8 cellular contexts compared by ENCODE assay signal in genomic region chr17:8991514-8992285, GRCh38. TPM values are rescaled to one million over a fixed set of nuclear protein-coding genes. Genes with fewer than 3 reads are reported as not detected.
DNase-seq lines count a peak whose midpoint lies in the region; ATAC-seq, FAIRE-seq and TF ChIP-seq lines count a peak whose summit lies in the region.

No MANE protein-coding gene starts in this region.

- no peak overlapping the region for H3K27ac ChIP-seq in thyroid gland

- H3K9me3 ChIP-seq in thyroid gland = no peaks in the 10 kb centered on the region

- intact Hi-C loops in thyroid gland (cut with DNase I) = loop anchor here (10.0 kb wide), 1 partner anchor 533 kb away; no protein-coding TSS in a partner anchor

- ATAC-seq in omental fat pad (ENCODE audit: low FRiP score) = no peak
- no peak for ATAC-seq in GM18870 (IDR thresholded peaks at IDR 0.05; ENCODE audit: unreplicated experiment)

- POLR2A ChIA-PET in AG04449 (lab: Yijun Ruan, JAX) = no interaction called here

- H3K4me3 ChIP-seq in AG04449 (ENCODE audit: low read depth, low read length) = no peak overlapping the region
- no peak overlapping the region for H3K4me3 ChIP-seq in fibroblast of pulmonary artery (replicated peaks; ENCODE audit: low read depth, low read length)
- no peak overlapping the region for H3K4me3 ChIP-seq in thyroid gland (replicated peaks in 1 of 3)

- DNase-seq in AG04449 (ENCODE audit: low read depth, low spot score) (no peak), GM12892 (ENCODE audit: insufficient read length) (peak; percentile 42), OCI-M1 (lab: John Stamatoyannopoulos, UW) (peak; percentile 89), fibroblast of pulmonary artery (ENCODE audit: low read depth) (peak; percentile 72), omental fat pad (ENCODE audit: low spot score) (peak; percentile 52), thyroid gland (peak; percentile 54 to 59)
- DNase-seq in activated T-cell treated with anti-CD3 and anti-CD28 coated beads, Interleukin-2, amount 50 U/mL, for 24 hours = peak; percentile 68

- H3K27ac Mint-ChIP-seq in activated T-cell treated with anti-CD3 and anti-CD28 coated beads, Interleukin-2, amount 50 U/mL, for 24 hours = no peak overlapping the region

- TF ChIP-seq POLR2A in GM12892 (IDR thresholded peaks at IDR 0.05; ENCODE audit: low read depth, low read length) (no peak), thyroid gland (IDR thresholded peaks at IDR 0.05) (no peak)

- peak; percentile 64 for TF ChIP-seq CTCF in AG04449 (IDR thresholded peaks at IDR 0.05; ENCODE audit: insufficient read depth, low read length, missing control alignments)
- peak; percentile 85 for TF ChIP-seq CTCF in fibroblast of pulmonary artery (IDR thresholded peaks at IDR 0.05; ENCODE audit: low read length, missing control alignments)
- TF ChIP-seq CTCF in omental fat pad (IDR thresholded peaks at IDR 0.05) = peak in 1 of 3 donors; percentile 26
- TF ChIP-seq CTCF in thyroid gland (IDR thresholded peaks at IDR 0.05) = peak; percentile 28 to 71 (median 56)

- no peak overlapping the region for H3K4me3 Mint-ChIP-seq in activated T-cell treated with anti-CD3 and anti-CD28 coated beads, Interleukin-2, amount 50 U/mL, for 24 hours

- H3K27me3 ChIP-seq in thyroid gland = no peaks in the 10 kb centered on the region

- H3K9me3 Mint-ChIP-seq in activated T-cell treated with anti-CD3 and anti-CD28 coated beads, Interleukin-2, amount 50 U/mL, for 24 hours = peaks cover 6% of the 10 kb centered on the region

- H3K27me3 Mint-ChIP-seq in activated T-cell treated with anti-CD3 and anti-CD28 coated beads, Interleukin-2, amount 50 U/mL, for 24 hours = no peaks in the 10 kb centered on the region

- CTCF ChIA-PET in AG04449 (lab: Yijun Ruan, JAX) = interaction anchor here (0.8 to 7.4 kb wide), 6 partner anchors 35 to 542 kb away, joined by 3 to 113 read pairs (median 4); no protein-coding TSS in a partner anchor

- H3K4me1 ChIP-seq in thyroid gland = no peaks in the 10 kb centered on the region

- H3K36me3 Mint-ChIP-seq in activated T-cell treated with anti-CD3 and anti-CD28 coated beads, Interleukin-2, amount 50 U/mL, for 24 hours (ENCODE audit: low read depth) = no peaks in the 10 kb centered on the region

- H3K36me3 ChIP-seq in thyroid gland = no peaks in the 10 kb centered on the region

- peak; percentile 82 for FAIRE-seq in GM12892 (lab: Jason Lieb, UNC)

- WGBS in thyroid gland, 2 donors = 49 to 57% methylated on average over 9 of the region's 10 CpGs

- peaks cover 9% of the 10 kb centered on the region for H3K4me1 Mint-ChIP-seq in activated T-cell treated with anti-CD3 and anti-CD28 coated beads, Interleukin-2, amount 50 U/mL, for 24 hours (ENCODE audit: low read depth)

RNA-seq across cellular contexts. Expression of gene PIK3R5, which starts 26.2 kb away (rescaled TPM):
- 45.2 TPM for polyA plus RNA-seq in GM12892 (2012; ENCODE audit: missing spikeins)
- total RNA-seq in omental fat pad (10 to 100 TPM; 18.9 to 60.2 (median 37.8) TPM), thyroid gland (10 to 100 TPM in 1 of 4 donors, 1 to 10 TPM in 3; 2.3 to 10.6 (median 5.1) TPM)

RNA-seq across cellular contexts. Expression of gene NTN1, which starts 29.6 kb away (rescaled TPM):
- 0.40 TPM for polyA plus RNA-seq in GM12892 (2012; ENCODE audit: missing spikeins)
- total RNA-seq in omental fat pad = 1 to 10 TPM in 3 of 4 donors, under 1 TPM in 1; 0.69 to 7.3 (median 2.5) TPM
- 1 to 10 TPM; 4.1 to 9.2 (median 7.1) TPM for total RNA-seq in thyroid gland
